In genomic region chr1:205243355-205244191, GRCh38 we compare ENCODE assay signal across 15 cellular contexts.
"Had no signal": no experiment of that assay in that cellular context is flagged by ENCODE, and none has a peak within 500 bp of the region (broad histone marks: within the 10 kb centered on the region; RNA-seq: fewer than 3 reads in every experiment).

No MANE protein-coding gene starts in this region.

- H3K9me3 Mint-ChIP-seq: central memory CD8-positive, alpha-beta T cell; endodermal cell had no signal

- H3K27me3 Mint-ChIP-seq: central memory CD8-positive, alpha-beta T cell had no signal

- H3K4me3 Mint-ChIP-seq: central memory CD8-positive, alpha-beta T cell; endodermal cell had no signal

- H3K27me3 ChIP-seq: body of pancreas, ovary, transverse colon had no signal

- H3K4me3 ChIP-seq: body of pancreas, ovary, transverse colon had no signal

- H3K9me3 ChIP-seq: body of pancreas, ovary, transverse colon had no signal

- H3K4me1 Mint-ChIP-seq: endodermal cell had no signal

- DNase-seq: activated CD4-positive, alpha-beta T cell treated with anti-CD3 and anti-CD28 coated beads for 48 hours; activated naive CD4-positive, alpha-beta T cell treated with anti-CD3 and anti-CD28 coated beads, Interleukin-2, amount 50 U/mL, for 16 hours; body of pancreas; dermis blood vessel endothelial cell; endodermal cell; erythroblast; hippocampal formation; kidney glomerular epithelial cell; stimulated activated CD4-positive, alpha-beta T cell treated with anti-CD3 and anti-CD28 coated beads, Interleukin-15, amount 100 ng/mL, for 24 hours; stimulated activated CD4-positive, alpha-beta T cell treated with anti-CD3 and anti-CD28 coated beads, Interleukin-4, amount 100 ng/mL, for 4 hours; T1000; transverse colon had no signal

- H3K27ac ChIP-seq: body of pancreas, ovary, transverse colon, VCaP had no signal

- H3K36me3 ChIP-seq: ovary, transverse colon had no signal

- ATAC-seq: body of pancreas had no signal

- H3K27ac Mint-ChIP-seq: endodermal cell had no signal
